ENCODE assay signal across 7 cellular contexts in genomic region chr11:85952108-85952485, GRCh38.
DNase-seq lines count a peak whose midpoint lies in the region; ATAC-seq, FAIRE-seq and TF ChIP-seq lines count a peak whose summit lies in the region.
"Not testable (repeated sequence)": the region's sequence is repeated elsewhere in the genome, so short reads cannot be mapped to it uniquely, and the experiment has no call there.

No MANE protein-coding gene starts in this region.

- H3K4me1 ChIP-seq in HEK293 (ENCODE audit: control insufficient read depth, insufficient read depth, low read length); K562 (replicated peaks in 1 of 2; ENCODE audit: control insufficient read depth in 2 of 2, insufficient read depth in 2 of 2, low read length in 2 of 2): not testable (repeated sequence)
- peaks cover 44% of the 10 kb centered on the region for H3K4me1 ChIP-seq in HepG2 (ENCODE audit: insufficient read depth, low read length)

- peaks cover 16% of the 10 kb centered on the region for H3K4me1 Mint-ChIP-seq in T-helper 1 cell treated with Interleukin-12 subunit alpha and Interleukin-12 subunit beta and Interleukin-4 antibody, amounts not matched to agents 30 μg/mL and 1 μg/mL, for 36 hours (ENCODE audit: low read depth)
- peaks cover 27% of the 10 kb centered on the region for H3K4me1 Mint-ChIP-seq in activated CD4-positive, alpha-beta T cell treated with anti-CD3 and anti-CD28 coated beads, Interleukin-2, amount 10 ng/mL, durations not matched to agents 24 days and 14 days
- peaks cover 28% of the 10 kb centered on the region for H3K4me1 Mint-ChIP-seq in activated T-cell treated with anti-CD3 and anti-CD28 coated beads, Interleukin-2, amount 50 U/mL, for 72 hours (ENCODE audit: low read depth)
- peaks cover 7 to 10% of the 10 kb centered on the region in 2 donors for H3K4me1 Mint-ChIP-seq in stimulated activated naive B cell treated with anti-CD40 and anti-IgM and Interleukin-4, amounts not matched to agents 10 μg/mL and 1 μg/mL and 100 μg/mL, for 72 hours

- CTCF ChIA-PET in HEK293 (lab: Yijun Ruan, JAX); K562 (lab: Yijun Ruan, JAX; ENCODE audit: low intra/inter-chr PET ratio); HepG2 (lab: Yijun Ruan, JAX; ENCODE audit: low intra/inter-chr PET ratio, low total read pairs): not testable (repeated sequence)

- POLR2A ChIA-PET in HEK293 (lab: Yijun Ruan, JAX); HepG2 (lab: Yijun Ruan, JAX): not testable (repeated sequence)
- POLR2A ChIA-PET in K562 (lab: Yijun Ruan, JAX): interaction anchor here (0.5 to 1.5 kb wide), 2 partner anchors 11 to 460 kb away, joined by 3 to 4 read pairs; no protein-coding TSS in a partner anchor

- H3K9me3 Mint-ChIP-seq in T-helper 1 cell treated with Interleukin-12 subunit alpha and Interleukin-12 subunit beta and Interleukin-4 antibody, amounts not matched to agents 30 μg/mL and 1 μg/mL, for 36 hours: peaks cover 11% of the 10 kb centered on the region
- H3K9me3 Mint-ChIP-seq in activated CD4-positive, alpha-beta T cell treated with anti-CD3 and anti-CD28 coated beads, Interleukin-2, amount 10 ng/mL, durations not matched to agents 24 days and 14 days: peaks cover 17% of the 10 kb centered on the region
- peaks cover 12 to 15% of the 10 kb centered on the region in 2 donors for H3K9me3 Mint-ChIP-seq in activated T-cell treated with anti-CD3 and anti-CD28 coated beads, Interleukin-2, amount 50 U/mL, for 72 hours
- H3K9me3 Mint-ChIP-seq in stimulated activated naive B cell treated with anti-CD40 and anti-IgM and Interleukin-4, amounts not matched to agents 10 μg/mL and 1 μg/mL and 100 μg/mL, for 72 hours: peaks cover 12 to 13% of the 10 kb centered on the region in 2 donors

- H3K4me2 ChIP-seq in K562 (ENCODE audit: insufficient read depth, low read length); HepG2 (ENCODE audit: low read depth, low read length): not testable (repeated sequence)

- not testable (repeated sequence) for H3K27me3 ChIP-seq in K562 (ENCODE audit: control insufficient read depth in 2 of 2, insufficient read depth in 2 of 2, low read length in 2 of 2); HepG2 (ENCODE audit: control insufficient read depth in 1 of 2, insufficient read depth in 2 of 2, low read length in 2 of 2)

- TF ChIP-seq RAD21 in K562 (CRISPR knock-in tag; conservative IDR thresholded peaks at IDR 0.05 in 1 of 2, IDR thresholded peaks at IDR 0.05 in 1 of 2); HepG2 (CRISPR knock-in tag; IDR thresholded peaks at IDR 0.05): not testable (repeated sequence)

- peaks cover 0 to 26% of the 10 kb centered on the region in 2 experiments; a peak in 1 of 3 replicates for H3K36me3 ChIP-seq in HEK293 (ENCODE audit: control insufficient read depth in 2 of 2, insufficient read depth in 1 of 2, low read length in 2 of 2)
- H3K36me3 ChIP-seq in K562 (ENCODE audit: control insufficient read depth, insufficient read depth, low read length): peaks cover 27% of the 10 kb centered on the region
- peaks cover 0 to 13% of the 10 kb centered on the region in 2 experiments; a peak in 3 of 5 replicates for H3K36me3 ChIP-seq in HepG2 (replicated peaks in 1 of 2; ENCODE audit: control insufficient read depth in 1 of 2, insufficient read depth in 2 of 2, low read length in 2 of 2)

- H2AFZ ChIP-seq in K562 (ENCODE audit: low read depth, low read length); HepG2 (ENCODE audit: low read length): not testable (repeated sequence)

- ATAC-seq in activated T-cell treated with anti-CD3 and anti-CD28 coated beads, Interleukin-2, amount 50 U/mL, for 72 hours (replicated peaks in 1 of 2); K562; HepG2; stimulated activated naive B cell treated with anti-CD40 and anti-IgM and Interleukin-4, amounts not matched to agents 10 μg/mL and 1 μg/mL and 100 μg/mL, for 72 hours (replicated peaks): not testable (repeated sequence)

- not testable (repeated sequence) for H3K4me3 Mint-ChIP-seq in T-helper 1 cell treated with Interleukin-12 subunit alpha and Interleukin-12 subunit beta and Interleukin-4 antibody, amounts not matched to agents 30 μg/mL and 1 μg/mL, for 36 hours; activated CD4-positive, alpha-beta T cell treated with anti-CD3 and anti-CD28 coated beads, Interleukin-2, amount 10 ng/mL, durations not matched to agents 24 days and 14 days; activated T-cell treated with anti-CD3 and anti-CD28 coated beads, Interleukin-2, amount 50 U/mL, for 72 hours; stimulated activated naive B cell treated with anti-CD40 and anti-IgM and Interleukin-4, amounts not matched to agents 10 μg/mL and 1 μg/mL and 100 μg/mL, for 72 hours

- BruUV-seq in K562 (replicated peaks; lab: Mats Ljungman, UMichigan); HepG2 (replicated peaks; lab: Mats Ljungman, UMichigan): not testable (repeated sequence)

- intact Hi-C loops in activated CD4-positive, alpha-beta T cell treated with anti-CD3 and anti-CD28 coated beads, Interleukin-2, amount 10 ng/mL, durations not matched to agents 24 days and 14 days (cut with micrococcal nuclease); K562 (cut with micrococcal nuclease); HepG2 (cut with micrococcal nuclease; ENCODE audit: unreplicated experiment): not testable (repeated sequence)

- DNase-seq in activated CD4-positive, alpha-beta T cell treated with anti-CD3 and anti-CD28 coated beads, Interleukin-2, amount 10 ng/mL, durations not matched to agents 24 days and 14 days; activated T-cell treated with anti-CD3 and anti-CD28 coated beads, Interleukin-2, amount 50 U/mL, for 72 hours; K562 (ENCODE audit: extremely low read depth in 1 of 4, low spot score in 3 of 4); HepG2 (ENCODE audit: low spot score); stimulated activated naive B cell treated with anti-CD40 and anti-IgM and Interleukin-4, amounts not matched to agents 10 μg/mL and 1 μg/mL and 100 μg/mL, for 72 hours: not testable (repeated sequence)

- TF ChIP-seq CTCF in HEK293 (tag by site-specific recombination; IDR thresholded peaks at IDR 0.05); K562 (IDR thresholded peaks at IDR 0.05 in 2 of 3, conservative IDR thresholded peaks at IDR 0.05 in 1 of 3; ENCODE audit: insufficient read depth in 2 of 3, low read depth in 1 of 3, low read length in 3 of 3); HepG2 (CRISPR knock-in tag; IDR thresholded peaks at IDR 0.05): not testable (repeated sequence)

- not testable (repeated sequence) for H3K27ac ChIP-seq in HEK293 (ENCODE audit: extremely low read depth, low read depth, low read length); K562 (ENCODE audit: extremely low read depth, low read depth, low read length); HepG2 (ENCODE audit: extremely low read length, insufficient read depth, low read length)

- 88% methylated on average over 4 of the region's 7 CpGs for WGBS in K562 (ENCODE audit: insufficient coverage, low coverage, missing lambda C conversion rate)
- WGBS in HepG2 (ENCODE audit: low lambda C conversion rate): 98% methylated on average over 7 of the region's 7 CpGs

- not testable (repeated sequence) for TF ChIP-seq EP300 in K562 (IDR thresholded peaks at IDR 0.05; ENCODE audit: low read length); HepG2 (IDR thresholded peaks at IDR 0.05; ENCODE audit: low read depth in 2 of 2, low read length in 2 of 2); HepG2 (CRISPR knock-in tag; IDR thresholded peaks at IDR 0.05; ENCODE audit: borderline replicate concordance)

- not testable (repeated sequence) for H3K4me3 ChIP-seq in HEK293 (ENCODE audit: low read depth, low read length); K562; HepG2 (replicated peaks in 1 of 3; ENCODE audit: insufficient read depth in 1 of 3, low read depth in 2 of 3, low read length in 3 of 3)

- H3K27me3 Mint-ChIP-seq in T-helper 1 cell treated with Interleukin-12 subunit alpha and Interleukin-12 subunit beta and Interleukin-4 antibody, amounts not matched to agents 30 μg/mL and 1 μg/mL, for 36 hours (ENCODE audit: low read depth); activated CD4-positive, alpha-beta T cell treated with anti-CD3 and anti-CD28 coated beads, Interleukin-2, amount 10 ng/mL, durations not matched to agents 24 days and 14 days; activated T-cell treated with anti-CD3 and anti-CD28 coated beads, Interleukin-2, amount 50 U/mL, for 72 hours (ENCODE audit: low read depth); stimulated activated naive B cell treated with anti-CD40 and anti-IgM and Interleukin-4, amounts not matched to agents 10 μg/mL and 1 μg/mL and 100 μg/mL, for 72 hours: not testable (repeated sequence)

- in situ Hi-C loops in K562 (cut with MboI); HepG2 (cut with HindIII; ENCODE audit: extremely low pct_ligation_motif_present, low pct_unique_long_range_greater_than_20kb): not testable (repeated sequence)

- H3K36me3 Mint-ChIP-seq in T-helper 1 cell treated with Interleukin-12 subunit alpha and Interleukin-12 subunit beta and Interleukin-4 antibody, amounts not matched to agents 30 μg/mL and 1 μg/mL, for 36 hours (ENCODE audit: low read depth): peaks cover 38% of the 10 kb centered on the region
- H3K36me3 Mint-ChIP-seq in activated CD4-positive, alpha-beta T cell treated with anti-CD3 and anti-CD28 coated beads, Interleukin-2, amount 10 ng/mL, durations not matched to agents 24 days and 14 days (ENCODE audit: low read depth): peaks cover 46% of the 10 kb centered on the region
- H3K36me3 Mint-ChIP-seq in activated T-cell treated with anti-CD3 and anti-CD28 coated beads, Interleukin-2, amount 50 U/mL, for 72 hours (ENCODE audit: insufficient read depth in 2 of 2): peaks cover 21 to 47% of the 10 kb centered on the region in 2 donors
- peaks cover 31 to 42% of the 10 kb centered on the region in 2 donors for H3K36me3 Mint-ChIP-seq in stimulated activated naive B cell treated with anti-CD40 and anti-IgM and Interleukin-4, amounts not matched to agents 10 μg/mL and 1 μg/mL and 100 μg/mL, for 72 hours

- TF ChIP-seq POLR2A in K562 (conservative IDR thresholded peaks at IDR 0.05): peak; percentile 74
- not testable (repeated sequence) for TF ChIP-seq POLR2A in HepG2 (IDR thresholded peaks at IDR 0.05; ENCODE audit: insufficient read depth in 1 of 2, low read depth in 2 of 2, low read length in 2 of 2)

- H3K79me2 ChIP-seq in K562 (ENCODE audit: control insufficient read depth, insufficient read depth, low read length); HepG2 (ENCODE audit: insufficient read depth, low read length): not testable (repeated sequence)

- peak overlapping the region; percentile 46 for H3K27ac Mint-ChIP-seq in T-helper 1 cell treated with Interleukin-12 subunit alpha and Interleukin-12 subunit beta and Interleukin-4 antibody, amounts not matched to agents 30 μg/mL and 1 μg/mL, for 36 hours
- H3K27ac Mint-ChIP-seq in activated CD4-positive, alpha-beta T cell treated with anti-CD3 and anti-CD28 coated beads, Interleukin-2, amount 10 ng/mL, durations not matched to agents 24 days and 14 days: peak overlapping the region; percentile 17
- peak overlapping the region; percentile 35 for H3K27ac Mint-ChIP-seq in activated T-cell treated with anti-CD3 and anti-CD28 coated beads, Interleukin-2, amount 50 U/mL, for 72 hours
- peak overlapping the region; percentile 37 for H3K27ac Mint-ChIP-seq in stimulated activated naive B cell treated with anti-CD40 and anti-IgM and Interleukin-4, amounts not matched to agents 10 μg/mL and 1 μg/mL and 100 μg/mL, for 72 hours

- not testable (repeated sequence) for H3K9me1 ChIP-seq in K562 (ENCODE audit: control insufficient read depth, insufficient read depth, low read length)

- H4K20me1 ChIP-seq in K562 (replicated peaks; ENCODE audit: control insufficient read depth, insufficient read depth, low read length); HepG2 (ENCODE audit: insufficient read depth, low read length): not testable (repeated sequence)

- not testable (repeated sequence) for FAIRE-seq in K562 (lab: Jason Lieb, UNC); HepG2 (lab: Jason Lieb, UNC)

- not testable (repeated sequence) for H3K9ac ChIP-seq in K562 (ENCODE audit: insufficient read depth in 1 of 2, low read depth in 2 of 2, low read length in 2 of 2); HepG2 (ENCODE audit: insufficient read depth, low read depth, low read length)

- H3K9me3 ChIP-seq in HEK293 (ENCODE audit: control insufficient read depth, insufficient read depth, low read depth, low read length); K562 (replicated peaks; ENCODE audit: control insufficient read depth, insufficient read depth, low read depth, low read length); HepG2 (ENCODE audit: low read length): not testable (repeated sequence)
